Comparison of ENCODE assay signal across 8 cellular contexts in genomic region chr2:68121873-68122679, GRCh38. TPM values are rescaled to one million over a fixed set of nuclear protein-coding genes. Genes with fewer than 3 reads are reported as not detected.
DNase-seq lines count a peak whose midpoint lies in the region; ATAC-seq and TF ChIP-seq lines count a peak whose summit lies in the region.

No MANE protein-coding gene starts in this region.

- no peak overlapping the region for H3K27ac ChIP-seq in Panc1 (ENCODE audit: low read length)
- H3K27ac ChIP-seq in subcutaneous abdominal adipose tissue (ENCODE audit: low read depth, low read length): peak overlapping the region; percentile 57

- in situ Hi-C loops in Panc1 (cut with HindIII; ENCODE audit: low pct_unique_long_range_greater_than_20kb, low sequenced_read_pairs): no loop called here

- no peaks in the 10 kb centered on the region for H3K9me3 Mint-ChIP-seq in Calu3 (ENCODE audit: low read depth, unreplicated experiment)
- H3K9me3 Mint-ChIP-seq in activated T-helper 1 cell treated with anti-CD3 and anti-CD28 coated beads, Interleukin-12 subunit alpha, Interleukin-12 subunit beta, Interleukin-2, Interleukin-4 antibody, amounts not matched to agents 30 ng/mL and 10 ng/mL and 1 ng/mL, durations not matched to agents 14 hours and 24 hours and 36 hours: no peaks in the 10 kb centered on the region

- intact Hi-C loops in Calu3 (cut with micrococcal nuclease; ENCODE audit: unreplicated experiment) (loop anchor here (1.0 to 5.0 kb wide), 2 partner anchors 160 to 320 kb away; no protein-coding TSS in a partner anchor), Panc1 (cut with micrococcal nuclease; ENCODE audit: unreplicated experiment) (loop anchor here (2.0 to 5.0 kb wide), 2 partner anchors 171 to 320 kb away; no protein-coding TSS in a partner anchor)
- intact Hi-C loops in activated T-helper 1 cell treated with anti-CD3 and anti-CD28 coated beads, Interleukin-12 subunit alpha, Interleukin-12 subunit beta, Interleukin-2, Interleukin-4 antibody, amounts not matched to agents 30 ng/mL and 10 ng/mL and 1 ng/mL, durations not matched to agents 14 hours and 24 hours and 36 hours (cut with micrococcal nuclease): loop anchor here (1.0 to 5.0 kb wide), 7 partner anchors 35 to 319 kb away; partner anchors contain the start of gene PNO1

- H3K36me3 ChIP-seq in Panc1 (ENCODE audit: control insufficient read depth, insufficient read depth, low read length): no peaks in the 10 kb centered on the region
- H3K36me3 ChIP-seq in subcutaneous abdominal adipose tissue (ENCODE audit: control insufficient read depth in 5 of 5, insufficient read depth in 5 of 5, low read length in 5 of 5): no peaks in the 10 kb centered on the region

- DNase-seq in Calu3 (peak; percentile 87), HuH-7 (ENCODE audit: low spot score) (peak; percentile 61), Panc1 (ENCODE audit: low read depth, low spot score) (peak; percentile 74), fibroblast of the aortic adventitia (ENCODE audit: low read depth) (peak; percentile 89), non-pigmented ciliary epithelial cell (ENCODE audit: low read depth) (peak; percentile 52)
- DNase-seq in activated T-helper 1 cell treated with anti-CD3 and anti-CD28 coated beads, Interleukin-12 subunit alpha, Interleukin-12 subunit beta, Interleukin-2, Interleukin-4 antibody, amounts not matched to agents 30 ng/mL and 10 ng/mL and 1 ng/mL, durations not matched to agents 14 hours and 24 hours and 36 hours (ENCODE audit: low spot score): peak; percentile 50

- BruUV-seq in Calu3 (replicated peaks; lab: Mats Ljungman, UMichigan) (no TSS peak), Panc1 (replicated peaks; lab: Mats Ljungman, UMichigan) (no TSS peak)

- H3K9me3 ChIP-seq in Panc1 (ENCODE audit: control insufficient read depth, insufficient read depth, low read depth, low read length) (no peaks in the 10 kb centered on the region), subcutaneous abdominal adipose tissue (ENCODE audit: control insufficient read depth in 5 of 5, low read length in 5 of 5) (no peaks in the 10 kb centered on the region)

- POLR2A ChIA-PET in Panc1 (lab: Charles Lee): no interaction called here

- TF ChIP-seq CTCF in Calu3 (IDR thresholded peaks at IDR 0.05; ENCODE audit: unreplicated experiment) (peak; percentile 88), Panc1 (IDR thresholded peaks at IDR 0.05) (peak; percentile 97), fibroblast of the aortic adventitia (IDR thresholded peaks at IDR 0.05; ENCODE audit: insufficient read depth, low read length) (peak; percentile 96)

- H3K27me3 Mint-ChIP-seq in Calu3 (ENCODE audit: unreplicated experiment): no peaks in the 10 kb centered on the region
- H3K27me3 Mint-ChIP-seq in activated T-helper 1 cell treated with anti-CD3 and anti-CD28 coated beads, Interleukin-12 subunit alpha, Interleukin-12 subunit beta, Interleukin-2, Interleukin-4 antibody, amounts not matched to agents 30 ng/mL and 10 ng/mL and 1 ng/mL, durations not matched to agents 14 hours and 24 hours and 36 hours (ENCODE audit: insufficient read depth): peaks cover under 1% of the 10 kb centered on the region

- H3K27me3 ChIP-seq in Panc1 (ENCODE audit: control insufficient read depth, insufficient read depth, low read length) (no peaks in the 10 kb centered on the region), subcutaneous abdominal adipose tissue (ENCODE audit: control insufficient read depth in 5 of 5, insufficient read depth in 4 of 5, low read length in 5 of 5) (no peaks in the 10 kb centered on the region)

- no peaks in the 10 kb centered on the region for H3K4me1 Mint-ChIP-seq in Calu3 (ENCODE audit: low read depth, unreplicated experiment)
- peaks cover 5% of the 10 kb centered on the region for H3K4me1 Mint-ChIP-seq in activated T-helper 1 cell treated with anti-CD3 and anti-CD28 coated beads, Interleukin-12 subunit alpha, Interleukin-12 subunit beta, Interleukin-2, Interleukin-4 antibody, amounts not matched to agents 30 ng/mL and 10 ng/mL and 1 ng/mL, durations not matched to agents 14 hours and 24 hours and 36 hours (ENCODE audit: low read depth)

- no peaks in the 10 kb centered on the region for H3K36me3 Mint-ChIP-seq in Calu3 (ENCODE audit: insufficient read depth, unreplicated experiment)
- no peaks in the 10 kb centered on the region for H3K36me3 Mint-ChIP-seq in activated T-helper 1 cell treated with anti-CD3 and anti-CD28 coated beads, Interleukin-12 subunit alpha, Interleukin-12 subunit beta, Interleukin-2, Interleukin-4 antibody, amounts not matched to agents 30 ng/mL and 10 ng/mL and 1 ng/mL, durations not matched to agents 14 hours and 24 hours and 36 hours (ENCODE audit: low read depth)

- no peaks in the 10 kb centered on the region for H3K4me1 ChIP-seq in Panc1 (ENCODE audit: control insufficient read depth, insufficient read depth, low read length)
- H3K4me1 ChIP-seq in subcutaneous abdominal adipose tissue (ENCODE audit: control insufficient read depth in 5 of 5, insufficient read depth in 5 of 5, low read length in 5 of 5): peaks cover 2 to 23% (median 14%) of the 10 kb centered on the region in 5 donors

- peak overlapping the region in 1 of 2 experiments; percentile 36; a peak in 2 of 4 replicates for H3K4me3 ChIP-seq in Panc1 (ENCODE audit: low read depth in 2 of 2, low read length in 2 of 2)
- no peak overlapping the region for H3K4me3 ChIP-seq in fibroblast of the aortic adventitia (ENCODE audit: low read depth, low read length)
- H3K4me3 ChIP-seq in subcutaneous abdominal adipose tissue (ENCODE audit: low read depth in 1 of 5, low read length in 5 of 5): peak overlapping the region in 1 of 5 donors; percentile 11

- no peak overlapping the region for H3K27ac Mint-ChIP-seq in Calu3 (ENCODE audit: unreplicated experiment)
- no peak overlapping the region for H3K27ac Mint-ChIP-seq in activated T-helper 1 cell treated with anti-CD3 and anti-CD28 coated beads, Interleukin-12 subunit alpha, Interleukin-12 subunit beta, Interleukin-2, Interleukin-4 antibody, amounts not matched to agents 30 ng/mL and 10 ng/mL and 1 ng/mL, durations not matched to agents 14 hours and 24 hours and 36 hours

- ATAC-seq in Panc1 (peak; percentile 79), HG02759 (IDR thresholded peaks at IDR 0.05; ENCODE audit: unreplicated experiment) (no peak)

- CTCF ChIA-PET in Calu3 (lab: Charles Lee) (interaction anchor here (0.7 to 2.9 kb wide), 9 partner anchors 9 to 319 kb away, joined by 3 to 12 read pairs (median 6); no protein-coding TSS in a partner anchor), Panc1 (lab: Charles Lee) (interaction anchor here (0.7 to 1.5 kb wide), 3 partner anchors 152 to 170 kb away, joined by 5 to 6 read pairs (median 6); no protein-coding TSS in a partner anchor)

- H3K9ac ChIP-seq in subcutaneous abdominal adipose tissue (ENCODE audit: low read length in 5 of 5): peak overlapping the region in 3 of 5 donors; percentile 32 to 51 (median 36)

- no peak overlapping the region for H3K4me3 Mint-ChIP-seq in Calu3 (ENCODE audit: low read depth, unreplicated experiment)
- no peak overlapping the region for H3K4me3 Mint-ChIP-seq in activated T-helper 1 cell treated with anti-CD3 and anti-CD28 coated beads, Interleukin-12 subunit alpha, Interleukin-12 subunit beta, Interleukin-2, Interleukin-4 antibody, amounts not matched to agents 30 ng/mL and 10 ng/mL and 1 ng/mL, durations not matched to agents 14 hours and 24 hours and 36 hours

RNA-seq across cellular contexts. Expression of gene PNO1, which starts 35.6 kb away (rescaled TPM):
- total RNA-seq in Calu3 (2022) (23.6 and 24.3 TPM in 2 replicates), Panc1 (2021; ENCODE audit: unreplicated experiment) (37.7 TPM), fibroblast of the aortic adventitia (ENCODE audit: low replicate concordance) (4.1 and 9.5 TPM in 2 replicates)
- 35.0 TPM for polyA plus RNA-seq in Panc1 (2012; ENCODE audit: insufficient read length)
- 31.3 and 33.4 TPM in 2 replicates for total RNA-seq in activated T-helper 1 cell treated with anti-CD3 and anti-CD28 coated beads, Interleukin-12 subunit alpha, Interleukin-12 subunit beta, Interleukin-2, Interleukin-4 antibody, amounts not matched to agents 30 ng/mL and 10 ng/mL and 1 ng/mL, durations not matched to agents 14 hours and 24 hours and 36 hours

RNA-seq across cellular contexts. Expression of gene C1D, which starts 59.3 kb away (rescaled TPM):
- 21.0 and 24.7 TPM in 2 replicates for total RNA-seq in Calu3 (2022)
- total RNA-seq in Panc1 (2021; ENCODE audit: unreplicated experiment): 16.8 TPM
- 13.6 TPM for polyA plus RNA-seq in Panc1 (2012; ENCODE audit: insufficient read length)
- 28.3 and 31.0 TPM in 2 replicates for total RNA-seq in activated T-helper 1 cell treated with anti-CD3 and anti-CD28 coated beads, Interleukin-12 subunit alpha, Interleukin-12 subunit beta, Interleukin-2, Interleukin-4 antibody, amounts not matched to agents 30 ng/mL and 10 ng/mL and 1 ng/mL, durations not matched to agents 14 hours and 24 hours and 36 hours
- 43.0 and 105 TPM in 2 replicates for total RNA-seq in fibroblast of the aortic adventitia (ENCODE audit: low replicate concordance)
